ENCODE assay signal across 16 cellular contexts in genomic region chr20:35714127-35714526, GRCh38.
"Had no signal": no experiment of that assay in that cellular context is flagged by ENCODE, and none has a peak within 500 bp of the region (broad histone marks: within the 10 kb centered on the region; RNA-seq: fewer than 3 reads in every experiment).

No MANE protein-coding gene starts in this region.

- H3K9me3 Mint-ChIP-seq: activated T-helper 2 cell treated with anti-CD3 and anti-CD28 coated beads, Interferon-gamma antibody, Interleukin-2, Interleukin-4, amounts not matched to agents 10 μg/mL and 5 μg/mL and 100 μg/mL, durations not matched to agents 14 hours and 24 hours and 36 hours; nephron had no signal

- ATAC-seq: activated CD4-positive, CD25-positive, alpha-beta regulatory T cell treated with anti-CD3 and anti-CD28 coated beads, Interleukin-2, amount 50 U/mL, for 24 hours; left lung; right cardiac atrium; upper lobe of right lung had no signal

- H3K4me3 Mint-ChIP-seq: nephron had no signal

- DNase-seq: activated CD4-positive, alpha-beta T cell treated with anti-CD3 and anti-CD28 coated beads, Interleukin-2, amount 50 U/mL, for 4 hours; activated CD8-positive, alpha-beta memory T cell treated with anti-CD3 and anti-CD28 coated beads, Interleukin-2, amount 50 U/mL, for 48 hours; activated naive CD4-positive, alpha-beta T cell treated with anti-CD3 and anti-CD28 coated beads, Interleukin-2, amount 50 U/mL, for 16 hours; amniotic stem cell; cortex of kidney; effector CD4-positive, alpha-beta T cell; esophagus squamous epithelium; hippocampal formation; kidney; left lung; right cardiac atrium; T-helper 9 cell; upper lobe of right lung had no signal

- H3K27ac Mint-ChIP-seq: activated T-helper 2 cell treated with anti-CD3 and anti-CD28 coated beads, Interferon-gamma antibody, Interleukin-2, Interleukin-4, amounts not matched to agents 10 μg/mL and 5 μg/mL and 100 μg/mL, durations not matched to agents 14 hours and 24 hours and 36 hours; nephron had no signal
